ENCODE assay signal across 20 cellular contexts in genomic region chr6:12709116-12709515, GRCh38. TPM values are rescaled to one million over a fixed set of nuclear protein-coding genes. Genes with fewer than 3 reads are reported as not detected.
DNase-seq lines count a peak whose midpoint lies in the region; TF ChIP-seq lines count a peak whose summit lies in the region.
"Had no signal": no experiment of that assay in that cellular context is flagged by ENCODE, and none has a peak within 500 bp of the region (broad histone marks: within the 10 kb centered on the region; RNA-seq: fewer than 3 reads in every experiment).

No MANE protein-coding gene starts in this region.

- CTCF ChIA-PET in Caco-2 (lab: Charles Lee) = no interaction called here

- H3K27ac Mint-ChIP-seq in Caco-2 (ENCODE audit: unreplicated experiment) = no peak overlapping the region
- H3K27ac Mint-ChIP-seq: activated CD4-positive, alpha-beta T cell treated with anti-CD3 and anti-CD28 coated beads, Interleukin-2, amount 10 ng/mL, durations not matched to agents 24 days and 14 days; activated naive CD4-positive, alpha-beta T cell treated with anti-CD3 and anti-CD28 coated beads, Interleukin-2, amount 50 U/mL, for 24 hours; naive B cell had no signal

- H3K9me3 Mint-ChIP-seq in Caco-2 (ENCODE audit: unreplicated experiment) = no peaks in the 10 kb centered on the region
- H3K9me3 Mint-ChIP-seq: activated CD4-positive, alpha-beta T cell treated with anti-CD3 and anti-CD28 coated beads, Interleukin-2, amount 10 ng/mL, durations not matched to agents 24 days and 14 days; activated naive CD4-positive, alpha-beta T cell treated with anti-CD3 and anti-CD28 coated beads, Interleukin-2, amount 50 U/mL, for 24 hours had no signal

- peaks cover 6% of the 10 kb centered on the region for H3K4me1 ChIP-seq in mesodermal cell (ENCODE audit: control insufficient read depth, insufficient read depth, low read length, poor library complexity, severe bottlenecking)
- H3K4me1 ChIP-seq in Caco-2 = no peaks in the 10 kb centered on the region
- H3K4me1 ChIP-seq: psoas muscle had no signal

- TF ChIP-seq CTCF in dorsolateral prefrontal cortex (IDR thresholded peaks at IDR 0.05 in 54 of 56, conservative IDR thresholded peaks at IDR 0.05 in 2 of 56; ENCODE audit: low read depth in 1 of 56, partially characterized antibody in 56 of 56) (no peak), Caco-2 (IDR thresholded peaks at IDR 0.05; ENCODE audit: insufficient read depth in 1 of 2, low read depth in 1 of 2, low read length in 1 of 2, severe bottlenecking in 1 of 2, unreplicated experiment in 1 of 2) (no peak)

- H3K27me3 ChIP-seq in dorsolateral prefrontal cortex (peaks cover 0 to 20% (median 0%) of the 10 kb centered on the region in 45 donors), Caco-2 (replicated peaks; ENCODE audit: control insufficient read depth, insufficient read depth, low read length) (no peaks in the 10 kb centered on the region)

- H3K36me3 ChIP-seq in mesodermal cell (ENCODE audit: control insufficient read depth, insufficient read depth, low read length) = no peaks in the 10 kb centered on the region
- no peaks in the 10 kb centered on the region for H3K36me3 ChIP-seq in Caco-2 (ENCODE audit: control insufficient read depth, insufficient read depth, low read length)

- peaks cover 13% of the 10 kb centered on the region for H3K27me3 Mint-ChIP-seq in Caco-2 (ENCODE audit: insufficient read depth, unreplicated experiment)

- H3K4me3 Mint-ChIP-seq in Caco-2 (ENCODE audit: unreplicated experiment) = no peak overlapping the region
- H3K4me3 Mint-ChIP-seq: activated CD4-positive, alpha-beta T cell treated with anti-CD3 and anti-CD28 coated beads, Interleukin-2, amount 10 ng/mL, durations not matched to agents 24 days and 14 days; activated naive CD4-positive, alpha-beta T cell treated with anti-CD3 and anti-CD28 coated beads, Interleukin-2, amount 50 U/mL, for 24 hours; naive B cell had no signal

- in situ Hi-C loops in G401 (cut with HindIII; ENCODE audit: low sequenced_read_pairs) = no loop called here

- no peaks in the 10 kb centered on the region for H3K36me3 Mint-ChIP-seq in Caco-2 (ENCODE audit: insufficient read depth, unreplicated experiment)
- H3K36me3 Mint-ChIP-seq: activated naive CD4-positive, alpha-beta T cell treated with anti-CD3 and anti-CD28 coated beads, Interleukin-2, amount 50 U/mL, for 24 hours; naive B cell had no signal

- DNase-seq in AG08395 (ENCODE audit: low spot score) = peak; percentile 80
- peak; percentile 79 for DNase-seq in HT1080 (ENCODE audit: low read depth)
- peak in 6 of 10 donors; percentile 46 to 67 (median 54) for DNase-seq in dorsolateral prefrontal cortex
- DNase-seq in activated naive CD4-positive, alpha-beta T cell (lab: John Stamatoyannopoulos, UW) = no peak
- DNase-seq in Caco-2 = no peak
- no peak for DNase-seq in NCI-H82 (lab: John Stamatoyannopoulos, UW)
- no peak for DNase-seq in G401 (ENCODE audit: low spot score)
- DNase-seq: activated CD4-positive, alpha-beta T cell treated with anti-CD3 and anti-CD28 coated beads, Interleukin-2, amount 10 ng/mL, durations not matched to agents 24 days and 14 days; Calu3; central memory CD4-positive, alpha-beta T cell; glutamatergic neuron; MV-4-11; naive B cell; NCI-H2171; NK-92 treated with Interleukin-12 subunit alpha and Interleukin-12 subunit beta, amount 100 ng/mL, for 24 hours; psoas muscle; SIG-M5 had no signal

- POLR2A ChIA-PET in Caco-2 (lab: Charles Lee) = no interaction called here

- peak overlapping the region in 2 of 59 donors; percentile 25 to 48 for H3K27ac ChIP-seq in dorsolateral prefrontal cortex
- peak overlapping the region; percentile 83 for H3K27ac ChIP-seq in mesodermal cell (ENCODE audit: low read depth, low read length, severe bottlenecking)
- H3K27ac ChIP-seq: psoas muscle had no signal

- H3K4me3 ChIP-seq in dorsolateral prefrontal cortex = no peak overlapping the region
- H3K4me3 ChIP-seq in mesodermal cell (ENCODE audit: extremely low read depth, insufficient read depth, low read length, poor library complexity, severe bottlenecking) = no peak overlapping the region
- no peak overlapping the region for H3K4me3 ChIP-seq in Caco-2 (ENCODE audit: low read depth, low read length)
- H3K4me3 ChIP-seq: psoas muscle had no signal

- intact Hi-C loops in dorsolateral prefrontal cortex (cut with DNase I) (loop anchor here in 1 of 2 donors (5.0 kb wide), 1 partner anchor 62 kb away; no protein-coding TSS in a partner anchor), Caco-2 (cut with micrococcal nuclease; ENCODE audit: unreplicated experiment) (no loop called here)

- H3K9me3 ChIP-seq in mesodermal cell (ENCODE audit: control insufficient read depth, low read length) (no peaks in the 10 kb centered on the region), Caco-2 (no peaks in the 10 kb centered on the region)
- H3K9me3 ChIP-seq: psoas muscle had no signal

- no TSS peak for BruUV-seq in Caco-2 (replicated peaks; lab: Mats Ljungman, UMichigan)

- 80 to 83% methylated on average over 1 of the region's 1 CpG for WGBS in mesodermal cell (ENCODE audit: insufficient coverage in 2 of 2), 2 experiments

- H3K4me1 Mint-ChIP-seq in Caco-2 (ENCODE audit: low read depth, unreplicated experiment) = no peaks in the 10 kb centered on the region
- H3K4me1 Mint-ChIP-seq: activated CD4-positive, alpha-beta T cell treated with anti-CD3 and anti-CD28 coated beads, Interleukin-2, amount 10 ng/mL, durations not matched to agents 24 days and 14 days; activated naive CD4-positive, alpha-beta T cell treated with anti-CD3 and anti-CD28 coated beads, Interleukin-2, amount 50 U/mL, for 24 hours; naive B cell had no signal

RNA-seq across cellular contexts. Expression of gene PHACTR1, which starts 7.5 kb away (rescaled TPM):
- 3.4 and 7.8 TPM in 2 replicates for total RNA-seq in HT1080 (2014; rRNA removed; shearing (Covaris generic))
- polyA plus RNA-seq in HT1080 (2015; cell fraction: cytosol; rRNA removed) = 2.2 and 2.3 TPM in 2 replicates
- 1.6 and 2.3 TPM in 2 replicates for polyA plus RNA-seq in HT1080 (2015; cell fraction: nucleus; rRNA removed)
- total RNA-seq in dorsolateral prefrontal cortex = 100 to 1,000 TPM in 119 of 120 experiments, 10 to 100 TPM in 1; 83.0 to 260 (median 191) TPM
- 6.9 TPM for polyA plus RNA-seq in mesodermal cell (2013, experiment 1 of 2)
- polyA plus RNA-seq in mesodermal cell (2013, experiment 2 of 2) = 6.4 TPM
- 0.41 and 0.67 TPM in 2 replicates for total RNA-seq in Caco-2 (2022)
- total RNA-seq in G401 (2014; rRNA removed; shearing (Covaris generic)) = not detected in 2 replicates
- polyA plus RNA-seq: AG04450 had no signal

Comparison
In these comparisons a context has a peak if more than half of its experiments do, and no peak if none do; other contexts are left out.
1. DNase-seq: peak in AG08395 (single experiment), HT1080 (single experiment) and dorsolateral prefrontal cortex (6 of 10); none in activated naive CD4-positive, alpha-beta T cell (0 of 4), Caco-2 (0 of 2), NCI-H82 (single experiment) and G401 (single experiment).